Comparison of ENCODE assay signal across 11 cellular contexts in genomic region chr20:47110819-47111218, GRCh38.
"Had no signal": no experiment of that assay in that cellular context is flagged by ENCODE, and none has a peak within 500 bp of the region (broad histone marks: within the 10 kb centered on the region; RNA-seq: fewer than 3 reads in every experiment).

No MANE protein-coding gene starts in this region.

- H3K36me3 ChIP-seq: HAP-1 had no signal

- FAIRE-seq: H1, H54 had no signal

- ATAC-seq: GM23338, HCT116 had no signal

- H2AFZ ChIP-seq: GM23248, GM23338 had no signal

- DNase-seq: GM23248, GOT3, H7, H9, HCEC 1CT, HFFc6 had no signal

- H3K4me1 ChIP-seq: HAP-1 had no signal

- H3K9ac ChIP-seq: GM23248 had no signal

- H3K27ac ChIP-seq: GM23248 had no signal

- H3K4me2 ChIP-seq: GM23338 had no signal

- H3K4me3 ChIP-seq: GM23248, GM23338, HAP-1 had no signal
